Comparison of ENCODE assay signal across 2 cellular contexts in the genomic region with DNA sequence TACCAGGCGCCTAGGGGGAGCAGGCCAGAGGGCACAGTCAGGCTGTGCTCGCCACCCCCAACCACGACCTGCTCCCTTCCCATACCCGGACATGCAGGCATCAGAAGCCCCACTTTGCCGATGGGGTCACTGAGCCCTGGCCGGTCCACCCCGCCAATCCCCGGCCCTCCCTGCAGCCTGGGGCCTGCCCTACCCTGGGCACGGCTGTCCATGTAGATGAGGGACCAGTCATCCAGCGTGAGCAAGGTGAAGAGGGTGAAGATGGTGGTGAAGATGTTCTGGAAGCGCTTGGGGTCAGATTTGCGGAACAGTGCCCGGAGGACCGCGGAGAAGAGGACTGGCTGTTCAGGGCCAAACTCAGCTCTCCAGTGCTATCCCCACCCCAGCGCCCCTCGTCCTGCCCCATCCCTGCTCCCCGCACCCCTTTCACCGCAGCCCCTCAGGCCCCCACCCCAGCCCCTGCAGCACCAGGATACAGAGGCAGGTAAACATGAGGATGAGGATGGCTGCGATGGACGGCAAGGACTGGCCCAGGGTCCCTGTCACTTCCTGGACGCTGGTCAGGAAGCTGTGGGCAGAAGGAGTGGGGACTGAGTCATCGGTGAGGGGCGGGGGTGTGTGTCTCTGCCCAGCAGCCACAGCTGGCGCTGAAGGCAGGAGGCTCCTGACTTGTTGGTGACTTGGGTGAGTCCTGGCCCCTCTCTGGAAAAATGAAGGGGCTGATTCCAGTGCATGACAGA.
TF ChIP-seq lines count a peak whose summit lies in the region.

No MANE protein-coding gene starts in this region.

TF ChIP-seq in SK-N-SH treated with all-trans-retinoic acid at 6 μM for 48 hours, 23 proteins besides CTCF, POLR2A, EP300 and RAD21 (continued from another document):
- TF ChIP-seq, protein P1, sequence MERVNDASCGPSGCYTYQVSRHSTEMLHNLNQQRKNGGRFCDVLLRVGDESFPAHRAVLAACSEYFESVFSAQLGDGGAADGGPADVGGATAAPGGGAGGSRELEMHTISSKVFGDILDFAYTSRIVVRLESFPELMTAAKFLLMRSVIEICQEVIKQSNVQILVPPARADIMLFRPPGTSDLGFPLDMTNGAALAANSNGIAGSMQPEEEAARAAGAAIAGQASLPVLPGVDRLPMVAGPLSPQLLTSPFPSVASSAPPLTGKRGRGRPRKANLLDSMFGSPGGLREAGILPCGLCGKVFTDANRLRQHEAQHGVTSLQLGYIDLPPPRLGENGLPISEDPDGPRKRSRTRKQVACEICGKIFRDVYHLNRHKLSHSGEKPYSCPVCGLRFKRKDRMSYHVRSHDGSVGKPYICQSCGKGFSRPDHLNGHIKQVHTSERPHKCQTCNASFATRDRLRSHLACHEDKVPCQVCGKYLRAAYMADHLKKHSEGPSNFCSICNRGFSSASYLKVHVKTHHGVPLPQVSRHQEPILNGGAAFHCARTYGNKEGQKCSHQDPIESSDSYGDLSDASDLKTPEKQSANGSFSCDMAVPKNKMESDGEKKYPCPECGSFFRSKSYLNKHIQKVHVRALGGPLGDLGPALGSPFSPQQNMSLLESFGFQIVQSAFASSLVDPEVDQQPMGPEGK (CRISPR knock-in tag; IDR thresholded peaks at IDR 0.05; ENCODE audit: borderline replicate concordance) = no peak
- TF ChIP-seq, protein P2, sequence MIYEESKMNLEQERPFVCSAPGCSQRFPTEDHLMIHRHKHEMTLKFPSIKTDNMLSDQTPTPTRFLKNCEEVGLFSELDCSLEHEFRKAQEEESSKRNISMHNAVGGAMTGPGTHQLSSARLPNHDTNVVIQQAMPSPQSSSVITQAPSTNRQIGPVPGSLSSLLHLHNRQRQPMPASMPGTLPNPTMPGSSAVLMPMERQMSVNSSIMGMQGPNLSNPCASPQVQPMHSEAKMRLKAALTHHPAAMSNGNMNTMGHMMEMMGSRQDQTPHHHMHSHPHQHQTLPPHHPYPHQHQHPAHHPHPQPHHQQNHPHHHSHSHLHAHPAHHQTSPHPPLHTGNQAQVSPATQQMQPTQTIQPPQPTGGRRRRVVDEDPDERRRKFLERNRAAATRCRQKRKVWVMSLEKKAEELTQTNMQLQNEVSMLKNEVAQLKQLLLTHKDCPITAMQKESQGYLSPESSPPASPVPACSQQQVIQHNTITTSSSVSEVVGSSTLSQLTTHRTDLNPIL (CRISPR knock-in tag; IDR thresholded peaks at IDR 0.05; ENCODE audit: low read depth) = no peak
- TF ChIP-seq ZC3H10 (CRISPR knock-in tag; IDR thresholded peaks at IDR 0.05) = no peak
- no peak for TF ChIP-seq CSDC2 (CRISPR knock-in tag; IDR thresholded peaks at IDR 0.05)
- TF ChIP-seq PPARA (CRISPR knock-in tag; IDR thresholded peaks at IDR 0.05; ENCODE audit: borderline replicate concordance) = no peak
- TF ChIP-seq ARNTL (CRISPR knock-in tag; IDR thresholded peaks at IDR 0.05; ENCODE audit: borderline replicate concordance, low read depth) = no peak
- no peak for TF ChIP-seq ZFP3 (CRISPR knock-in tag; IDR thresholded peaks at IDR 0.05)

TF ChIP-seq in GM23338, 12 proteins besides CTCF, POLR2A, EP300 and RAD21 (continued from another document):
- TF ChIP-seq, protein P3, sequence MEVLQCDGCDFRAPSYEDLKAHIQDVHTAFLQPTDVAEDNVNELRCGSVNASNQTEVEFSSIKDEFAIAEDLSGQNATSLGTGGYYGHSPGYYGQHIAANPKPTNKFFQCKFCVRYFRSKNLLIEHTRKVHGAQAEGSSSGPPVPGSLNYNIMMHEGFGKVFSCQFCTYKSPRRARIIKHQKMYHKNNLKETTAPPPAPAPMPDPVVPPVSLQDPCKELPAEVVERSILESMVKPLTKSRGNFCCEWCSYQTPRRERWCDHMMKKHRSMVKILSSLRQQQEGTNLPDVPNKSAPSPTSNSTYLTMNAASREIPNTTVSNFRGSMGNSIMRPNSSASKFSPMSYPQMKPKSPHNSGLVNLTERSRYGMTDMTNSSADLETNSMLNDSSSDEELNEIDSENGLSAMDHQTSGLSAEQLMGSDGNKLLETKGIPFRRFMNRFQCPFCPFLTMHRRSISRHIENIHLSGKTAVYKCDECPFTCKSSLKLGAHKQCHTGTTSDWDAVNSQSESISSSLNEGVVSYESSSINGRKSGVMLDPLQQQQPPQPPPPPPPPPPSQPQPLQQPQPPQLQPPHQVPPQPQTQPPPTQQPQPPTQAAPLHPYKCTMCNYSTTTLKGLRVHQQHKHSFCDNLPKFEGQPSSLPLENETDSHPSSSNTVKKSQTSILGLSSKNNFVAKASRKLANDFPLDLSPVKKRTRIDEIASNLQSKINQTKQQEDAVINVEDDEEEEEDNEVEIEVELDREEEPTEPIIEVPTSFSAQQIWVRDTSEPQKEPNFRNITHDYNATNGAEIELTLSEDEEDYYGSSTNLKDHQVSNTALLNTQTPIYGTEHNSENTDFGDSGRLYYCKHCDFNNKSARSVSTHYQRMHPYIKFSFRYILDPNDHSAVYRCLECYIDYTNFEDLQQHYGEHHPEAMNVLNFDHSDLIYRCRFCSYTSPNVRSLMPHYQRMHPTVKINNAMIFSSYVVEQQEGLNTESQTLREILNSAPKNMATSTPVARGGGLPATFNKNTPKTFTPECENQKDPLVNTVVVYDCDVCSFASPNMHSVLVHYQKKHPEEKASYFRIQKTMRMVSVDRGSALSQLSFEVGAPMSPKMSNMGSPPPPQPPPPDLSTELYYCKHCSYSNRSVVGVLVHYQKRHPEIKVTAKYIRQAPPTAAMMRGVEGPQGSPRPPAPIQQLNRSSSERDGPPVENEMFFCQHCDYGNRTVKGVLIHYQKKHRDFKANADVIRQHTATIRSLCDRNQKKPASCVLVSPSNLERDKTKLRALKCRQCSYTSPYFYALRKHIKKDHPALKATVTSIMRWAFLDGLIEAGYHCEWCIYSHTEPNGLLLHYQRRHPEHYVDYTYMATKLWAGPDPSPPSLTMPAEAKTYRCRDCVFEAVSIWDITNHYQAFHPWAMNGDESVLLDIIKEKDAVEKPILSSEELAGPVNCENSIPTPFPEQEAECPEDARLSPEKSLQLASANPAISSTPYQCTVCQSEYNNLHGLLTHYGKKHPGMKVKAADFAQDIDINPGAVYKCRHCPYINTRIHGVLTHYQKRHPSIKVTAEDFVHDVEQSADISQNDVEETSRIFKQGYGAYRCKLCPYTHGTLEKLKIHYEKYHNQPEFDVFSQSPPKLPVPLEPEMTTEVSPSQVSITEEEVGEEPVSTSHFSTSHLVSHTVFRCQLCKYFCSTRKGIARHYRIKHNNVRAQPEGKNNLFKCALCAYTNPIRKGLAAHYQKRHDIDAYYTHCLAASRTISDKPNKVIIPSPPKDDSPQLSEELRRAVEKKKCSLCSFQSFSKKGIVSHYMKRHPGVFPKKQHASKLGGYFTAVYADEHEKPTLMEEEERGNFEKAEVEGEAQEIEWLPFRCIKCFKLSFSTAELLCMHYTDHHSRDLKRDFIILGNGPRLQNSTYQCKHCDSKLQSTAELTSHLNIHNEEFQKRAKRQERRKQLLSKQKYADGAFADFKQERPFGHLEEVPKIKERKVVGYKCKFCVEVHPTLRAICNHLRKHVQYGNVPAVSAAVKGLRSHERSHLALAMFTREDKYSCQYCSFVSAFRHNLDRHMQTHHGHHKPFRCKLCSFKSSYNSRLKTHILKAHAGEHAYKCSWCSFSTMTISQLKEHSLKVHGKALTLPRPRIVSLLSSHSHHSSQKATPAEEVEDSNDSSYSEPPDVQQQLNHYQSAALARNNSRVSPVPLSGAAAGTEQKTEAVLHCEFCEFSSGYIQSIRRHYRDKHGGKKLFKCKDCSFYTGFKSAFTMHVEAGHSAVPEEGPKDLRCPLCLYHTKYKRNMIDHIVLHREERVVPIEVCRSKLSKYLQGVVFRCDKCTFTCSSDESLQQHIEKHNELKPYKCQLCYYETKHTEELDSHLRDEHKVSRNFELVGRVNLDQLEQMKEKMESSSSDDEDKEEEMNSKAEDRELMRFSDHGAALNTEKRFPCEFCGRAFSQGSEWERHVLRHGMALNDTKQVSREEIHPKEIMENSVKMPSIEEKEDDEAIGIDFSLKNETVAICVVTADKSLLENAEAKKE (CRISPR knock-in tag; IDR thresholded peaks at IDR 0.05) = no peak
- TF ChIP-seq EZH2phosphoT487 (IDR thresholded peaks at IDR 0.05; ENCODE audit: unreplicated experiment) = no peak
- TF ChIP-seq, protein P4, sequence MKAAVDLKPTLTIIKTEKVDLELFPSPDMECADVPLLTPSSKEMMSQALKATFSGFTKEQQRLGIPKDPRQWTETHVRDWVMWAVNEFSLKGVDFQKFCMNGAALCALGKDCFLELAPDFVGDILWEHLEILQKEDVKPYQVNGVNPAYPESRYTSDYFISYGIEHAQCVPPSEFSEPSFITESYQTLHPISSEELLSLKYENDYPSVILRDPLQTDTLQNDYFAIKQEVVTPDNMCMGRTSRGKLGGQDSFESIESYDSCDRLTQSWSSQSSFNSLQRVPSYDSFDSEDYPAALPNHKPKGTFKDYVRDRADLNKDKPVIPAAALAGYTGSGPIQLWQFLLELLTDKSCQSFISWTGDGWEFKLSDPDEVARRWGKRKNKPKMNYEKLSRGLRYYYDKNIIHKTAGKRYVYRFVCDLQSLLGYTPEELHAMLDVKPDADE (IDR thresholded peaks at IDR 0.05) = no peak
- TF ChIP-seq, protein P5, sequence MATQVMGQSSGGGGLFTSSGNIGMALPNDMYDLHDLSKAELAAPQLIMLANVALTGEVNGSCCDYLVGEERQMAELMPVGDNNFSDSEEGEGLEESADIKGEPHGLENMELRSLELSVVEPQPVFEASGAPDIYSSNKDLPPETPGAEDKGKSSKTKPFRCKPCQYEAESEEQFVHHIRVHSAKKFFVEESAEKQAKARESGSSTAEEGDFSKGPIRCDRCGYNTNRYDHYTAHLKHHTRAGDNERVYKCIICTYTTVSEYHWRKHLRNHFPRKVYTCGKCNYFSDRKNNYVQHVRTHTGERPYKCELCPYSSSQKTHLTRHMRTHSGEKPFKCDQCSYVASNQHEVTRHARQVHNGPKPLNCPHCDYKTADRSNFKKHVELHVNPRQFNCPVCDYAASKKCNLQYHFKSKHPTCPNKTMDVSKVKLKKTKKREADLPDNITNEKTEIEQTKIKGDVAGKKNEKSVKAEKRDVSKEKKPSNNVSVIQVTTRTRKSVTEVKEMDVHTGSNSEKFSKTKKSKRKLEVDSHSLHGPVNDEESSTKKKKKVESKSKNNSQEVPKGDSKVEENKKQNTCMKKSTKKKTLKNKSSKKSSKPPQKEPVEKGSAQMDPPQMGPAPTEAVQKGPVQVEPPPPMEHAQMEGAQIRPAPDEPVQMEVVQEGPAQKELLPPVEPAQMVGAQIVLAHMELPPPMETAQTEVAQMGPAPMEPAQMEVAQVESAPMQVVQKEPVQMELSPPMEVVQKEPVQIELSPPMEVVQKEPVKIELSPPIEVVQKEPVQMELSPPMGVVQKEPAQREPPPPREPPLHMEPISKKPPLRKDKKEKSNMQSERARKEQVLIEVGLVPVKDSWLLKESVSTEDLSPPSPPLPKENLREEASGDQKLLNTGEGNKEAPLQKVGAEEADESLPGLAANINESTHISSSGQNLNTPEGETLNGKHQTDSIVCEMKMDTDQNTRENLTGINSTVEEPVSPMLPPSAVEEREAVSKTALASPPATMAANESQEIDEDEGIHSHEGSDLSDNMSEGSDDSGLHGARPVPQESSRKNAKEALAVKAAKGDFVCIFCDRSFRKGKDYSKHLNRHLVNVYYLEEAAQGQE (IDR thresholded peaks at IDR 0.05; ENCODE audit: unreplicated experiment) = no peak
